In genomic region chr9:122347348-122348287, GRCh38 we compare ENCODE assay signal across 8 cellular contexts.
A peak's percentile ranks its signal among the peaks of the same experiment; 100 is the strongest.
DNase-seq lines count a peak whose midpoint lies in the region; ATAC-seq and TF ChIP-seq lines count a peak whose summit lies in the region.

No MANE protein-coding gene starts in this region.

- H3K4me1 ChIP-seq in iPS-15b (ENCODE audit: control insufficient read depth, insufficient read depth, low read length), result peaks cover 4% of the 10 kb centered on the region

- DNase-seq in AG09309 (ENCODE audit: low read depth) (no peak), HuH-7 (ENCODE audit: low spot score) (peak; percentile 57)
- DNase-seq in stimulated activated naive CD4-positive, alpha-beta T cell (lab: John Stamatoyannopoulos, UW), result no peak

- no peaks in the 10 kb centered on the region for H3K9me3 ChIP-seq in iPS-15b (ENCODE audit: control insufficient read depth, insufficient read depth, low read length)

- H3K36me3 ChIP-seq in iPS-15b (ENCODE audit: control insufficient read depth, insufficient read depth, low read length), result no peaks in the 10 kb centered on the region

- no peak overlapping the region for H3K9ac ChIP-seq in iPS-15b (ENCODE audit: low read depth, low read length)

- peaks cover 38% of the 10 kb centered on the region for H3K27me3 ChIP-seq in iPS-15b (ENCODE audit: control insufficient read depth, insufficient read depth, low read length)

- H3K27me3 Mint-ChIP-seq in activated naive CD8-positive, alpha-beta T cell, result peaks cover 7% of the 10 kb centered on the region
- peaks cover 42% of the 10 kb centered on the region for H3K27me3 Mint-ChIP-seq in stimulated activated memory B cell treated with anti-CD40 and anti-IgM and Interleukin-4, amounts not matched to agents 10 μg/mL and 1 μg/mL and 100 μg/mL, for 72 hours

- H3K4me3 Mint-ChIP-seq in activated naive CD8-positive, alpha-beta T cell, result peak overlapping the region; percentile 87
- peak overlapping the region; percentile 81 for H3K4me3 Mint-ChIP-seq in stimulated activated memory B cell treated with anti-CD40 and anti-IgM and Interleukin-4, amounts not matched to agents 10 μg/mL and 1 μg/mL and 100 μg/mL, for 72 hours

- H3K4me1 Mint-ChIP-seq in activated naive CD8-positive, alpha-beta T cell (ENCODE audit: low read depth), result peaks cover 27% of the 10 kb centered on the region
- peaks cover 6% of the 10 kb centered on the region for H3K4me1 Mint-ChIP-seq in stimulated activated memory B cell treated with anti-CD40 and anti-IgM and Interleukin-4, amounts not matched to agents 10 μg/mL and 1 μg/mL and 100 μg/mL, for 72 hours

- peaks cover 2% of the 10 kb centered on the region for H3K36me3 Mint-ChIP-seq in activated naive CD8-positive, alpha-beta T cell
- no peaks in the 10 kb centered on the region for H3K36me3 Mint-ChIP-seq in stimulated activated memory B cell treated with anti-CD40 and anti-IgM and Interleukin-4, amounts not matched to agents 10 μg/mL and 1 μg/mL and 100 μg/mL, for 72 hours

- TF ChIP-seq CTCF in AG09309 (IDR thresholded peaks at IDR 0.05; ENCODE audit: control insufficient read depth, insufficient read depth, low read depth, low read length, missing control alignments), result no peak

- H3K4me3 ChIP-seq in AG09309 (ENCODE audit: control insufficient read depth, low read depth, low read length) (peak overlapping the region; percentile 60), iPS-15b (ENCODE audit: low read depth, low read length) (peak overlapping the region; percentile 75)

- no peaks in the 10 kb centered on the region for H3K9me3 Mint-ChIP-seq in activated naive CD8-positive, alpha-beta T cell (ENCODE audit: low read depth)
- no peaks in the 10 kb centered on the region for H3K9me3 Mint-ChIP-seq in stimulated activated memory B cell treated with anti-CD40 and anti-IgM and Interleukin-4, amounts not matched to agents 10 μg/mL and 1 μg/mL and 100 μg/mL, for 72 hours

- H3K27ac Mint-ChIP-seq in activated naive CD8-positive, alpha-beta T cell, result peak overlapping the region; percentile 82
- H3K27ac Mint-ChIP-seq in stimulated activated memory B cell treated with anti-CD40 and anti-IgM and Interleukin-4, amounts not matched to agents 10 μg/mL and 1 μg/mL and 100 μg/mL, for 72 hours, result no peak overlapping the region

- ATAC-seq in stimulated activated memory B cell treated with anti-CD40 and anti-IgM and Interleukin-4, amounts not matched to agents 10 μg/mL and 1 μg/mL and 100 μg/mL, for 72 hours, result no peak
- no peak for ATAC-seq in GM21723 (IDR thresholded peaks at IDR 0.05; ENCODE audit: unreplicated experiment)
- no peak for ATAC-seq in HG02852 (IDR thresholded peaks at IDR 0.05; ENCODE audit: unreplicated experiment)
